ENCODE assay signal across 9 cellular contexts in genomic region chr20:19888269-19888669, GRCh38.
DNase-seq lines count a peak whose midpoint lies in the region; ATAC-seq and TF ChIP-seq lines count a peak whose summit lies in the region.
"Had no signal": no experiment of that assay in that cellular context is flagged by ENCODE, and none has a peak within 500 bp of the region (broad histone marks: within the 10 kb centered on the region; RNA-seq: fewer than 3 reads in every experiment).

No MANE protein-coding gene starts in this region.

- no peaks in the 10 kb centered on the region for H3K36me3 ChIP-seq in smooth muscle cell (ENCODE audit: low read depth)

- H3K27me3 ChIP-seq in smooth muscle cell (ENCODE audit: low read depth) = no peaks in the 10 kb centered on the region

- no peak for ATAC-seq in GM21786 (IDR thresholded peaks at IDR 0.05; ENCODE audit: unreplicated experiment)
- ATAC-seq: stimulated activated naive CD8-positive, alpha-beta T cell treated with anti-CD3 and anti-CD28 coated beads, Interleukin-15, amount 100 ng/mL, for 72 hours had no signal

- peaks cover 14% of the 10 kb centered on the region for H3F3A ChIP-seq in smooth muscle cell (ENCODE audit: low read depth)

- H3K4me2 ChIP-seq in smooth muscle cell = peak overlapping the region; percentile 69

- no peak overlapping the region for H3K4me3 ChIP-seq in smooth muscle cell

- no peaks in the 10 kb centered on the region for H4K20me1 ChIP-seq in smooth muscle cell (ENCODE audit: low read depth)

- H3K4me1 ChIP-seq in smooth muscle cell (ENCODE audit: low read depth) = peaks cover 13% of the 10 kb centered on the region

- H2AFZ ChIP-seq in smooth muscle cell (ENCODE audit: low read depth) = no peak overlapping the region

- no peak overlapping the region for H3K9ac ChIP-seq in smooth muscle cell (ENCODE audit: low read depth)

- H3K4me1 Mint-ChIP-seq in brain = peaks cover 48% of the 10 kb centered on the region
- H3K4me1 Mint-ChIP-seq: stimulated activated naive CD8-positive, alpha-beta T cell treated with anti-CD3 and anti-CD28 coated beads, Interleukin-15, amount 100 ng/mL, for 72 hours had no signal

- no peak overlapping the region for H3K4me3 Mint-ChIP-seq in brain
- H3K4me3 Mint-ChIP-seq: stimulated activated naive CD8-positive, alpha-beta T cell treated with anti-CD3 and anti-CD28 coated beads, Interleukin-15, amount 100 ng/mL, for 72 hours had no signal

- H3K27ac Mint-ChIP-seq in brain = peak overlapping the region in 4 of 5 experiments; percentile 21 to 90 (median 58)
- H3K27ac Mint-ChIP-seq: stimulated activated naive CD8-positive, alpha-beta T cell treated with anti-CD3 and anti-CD28 coated beads, Interleukin-15, amount 100 ng/mL, for 72 hours had no signal

- DNase-seq in NCI-H1092 treated with DMSO at 0.1 percent for 48 hours (lab: John Stamatoyannopoulos, UW) (peak; percentile 84), left kidney (ENCODE audit: low read depth, low spot score) (peak; percentile 71), smooth muscle cell (lab: John Stamatoyannopoulos, UW; ENCODE audit: unreplicated experiment) (no peak), GM20000 (ENCODE audit: low spot score) (no peak), NCI-H2196 (lab: John Stamatoyannopoulos, UW; ENCODE audit: unreplicated experiment) (no peak), HPDE6-E6E7 (ENCODE audit: extremely low spot score) (no peak)
- DNase-seq: stimulated activated naive CD8-positive, alpha-beta T cell treated with anti-CD3 and anti-CD28 coated beads, Interleukin-15, amount 100 ng/mL, for 72 hours had no signal

- no peaks in the 10 kb centered on the region for H3K27me3 Mint-ChIP-seq in brain

- peaks cover 0 to 9% (median 0%) of the 10 kb centered on the region in 5 experiments for H3K9me3 Mint-ChIP-seq in brain

- peaks cover 32% of the 10 kb centered on the region for H3K36me3 Mint-ChIP-seq in brain

- TF ChIP-seq CTCF in brain (conservative IDR thresholded peaks at IDR 0.05) (no peak), smooth muscle cell (IDR thresholded peaks at IDR 0.05; ENCODE audit: borderline replicate concordance, insufficient read depth, poor library complexity, severe bottlenecking) (no peak), GM20000 (IDR thresholded peaks at IDR 0.05; ENCODE audit: extremely low read depth, missing control alignments) (no peak)

- 92% methylated on average over 8 of the region's 8 CpGs for WGBS in smooth muscle cell (ENCODE audit: low lambda C conversion rate)

- no peaks in the 10 kb centered on the region for H3K9me3 ChIP-seq in smooth muscle cell (replicated peaks; ENCODE audit: low read depth)

- peak overlapping the region; percentile 91 for H3K27ac ChIP-seq in smooth muscle cell (ENCODE audit: low read depth)

- H3K79me2 ChIP-seq in smooth muscle cell (ENCODE audit: low read depth) = no peaks in the 10 kb centered on the region

Comparison
In these comparisons a context has a peak if more than half of its experiments do, and no peak if none do; other contexts are left out.
1. DNase-seq: peak in NCI-H1092 treated with DMSO at 0.1 percent for 48 hours (single experiment) and left kidney (single experiment); none in smooth muscle cell (single experiment), GM20000 (single experiment), NCI-H2196 (single experiment) and HPDE6-E6E7 (single experiment).